Comparison of ENCODE assay signal across 8 cellular contexts in genomic region chr2:230411484-230412368, GRCh38. TPM values are rescaled to one million over a fixed set of nuclear protein-coding genes. Genes with fewer than 3 reads are reported as not detected.
DNase-seq lines count a peak whose midpoint lies in the region; ATAC-seq and TF ChIP-seq lines count a peak whose summit lies in the region.

No MANE protein-coding gene starts in this region.

- peak overlapping the region; percentile 100 for H3K4me3 Mint-ChIP-seq in CD8-positive, alpha-beta T cell

- no peaks in the 10 kb centered on the region for H3K9me3 ChIP-seq in CD8-positive, alpha-beta T cell (ENCODE audit: low read length)
- H3K9me3 ChIP-seq in Panc1 (ENCODE audit: control insufficient read depth, insufficient read depth, low read depth, low read length) (no peaks in the 10 kb centered on the region), neural cell (ENCODE audit: low read length) (no peaks in the 10 kb centered on the region), thoracic aorta (no peaks in the 10 kb centered on the region)

- no peaks in the 10 kb centered on the region for H3K36me3 ChIP-seq in CD8-positive, alpha-beta T cell (ENCODE audit: insufficient read depth, low read length)
- H3K36me3 ChIP-seq in Panc1 (ENCODE audit: control insufficient read depth, insufficient read depth, low read length) (no peaks in the 10 kb centered on the region), neural cell (ENCODE audit: insufficient read depth, low read length) (no peaks in the 10 kb centered on the region), thoracic aorta (no peaks in the 10 kb centered on the region)

- peak overlapping the region; percentile 100 for H3K27ac Mint-ChIP-seq in CD8-positive, alpha-beta T cell

- peaks cover 22% of the 10 kb centered on the region for H3K36me3 Mint-ChIP-seq in CD8-positive, alpha-beta T cell

- H3K9me3 Mint-ChIP-seq in CD8-positive, alpha-beta T cell: no peaks in the 10 kb centered on the region

- peak; percentile 67 for ATAC-seq in CD8-positive, alpha-beta T cell
- ATAC-seq in HG03378 (IDR thresholded peaks at IDR 0.05; ENCODE audit: unreplicated experiment): peak; percentile 45
- ATAC-seq in Panc1: peak; percentile 87
- peak; percentile 73 for ATAC-seq in thoracic aorta (ENCODE audit: insufficient number of reproducible peaks, low FRiP score, low read depth)

- peaks cover 81% of the 10 kb centered on the region for H3K4me1 Mint-ChIP-seq in CD8-positive, alpha-beta T cell (ENCODE audit: low read depth)

- TF ChIP-seq RAD21 in neural cell (conservative IDR thresholded peaks at IDR 0.05): no peak

- H3K79me2 ChIP-seq in neural cell (replicated peaks; ENCODE audit: insufficient read depth, low read length): no peaks in the 10 kb centered on the region

- in situ Hi-C loops in Panc1 (cut with HindIII; ENCODE audit: low pct_unique_long_range_greater_than_20kb, low sequenced_read_pairs): no loop called here

- intact Hi-C loops in CD8-positive, alpha-beta T cell (cut with DNase I, micrococcal nuclease): loop anchor here (2.0 to 10.0 kb wide), 8 partner anchors 36 to 1053 kb away; partner anchors contain the start of genes SP140L (in 2 of the 2), CAB39 (in 1 of the 2), NCL (in 1 of the 2) and SP140 (in 1 of the 2)
- intact Hi-C loops in Panc1 (cut with micrococcal nuclease; ENCODE audit: unreplicated experiment): no loop called here

- POLR2A ChIA-PET in CD8-positive, alpha-beta T cell (lab: Charles Lee): interaction anchor here (0.6 to 1.4 kb wide), 4 partner anchors 31 to 548 kb away, joined by 3 to 5 read pairs (median 3); partner anchors contain the start of gene SP140L
- POLR2A ChIA-PET in Panc1 (lab: Charles Lee): no interaction called here

- H4K20me1 ChIP-seq in neural cell (ENCODE audit: insufficient read depth): no peaks in the 10 kb centered on the region

- CTCF ChIA-PET in CD8-positive, alpha-beta T cell (lab: Charles Lee): interaction anchor here (1.8 kb wide), 1 partner anchor 160 kb away, joined by 3 read pairs; no protein-coding TSS in a partner anchor
- CTCF ChIA-PET in Panc1 (lab: Charles Lee): interaction anchor here (0.6 kb wide), 1 partner anchor 504 kb away, joined by 8 read pairs; no protein-coding TSS in a partner anchor

- H3K4me2 ChIP-seq in neural cell (ENCODE audit: low read length): peak overlapping the region; percentile 19

- peak overlapping the region; percentile 44 for H3K9ac ChIP-seq in neural cell (ENCODE audit: low read length)

- peaks cover 53% of the 10 kb centered on the region for H3K4me1 ChIP-seq in CD8-positive, alpha-beta T cell (ENCODE audit: insufficient read depth, low read length)
- H3K4me1 ChIP-seq in Panc1 (ENCODE audit: control insufficient read depth, insufficient read depth, low read length): peaks cover 7% of the 10 kb centered on the region
- H3K4me1 ChIP-seq in thoracic aorta (ENCODE audit: control insufficient read depth in 1 of 2, low read depth in 2 of 2): peaks cover 13 to 31% of the 10 kb centered on the region in 2 donors

- H3K27me3 Mint-ChIP-seq in CD8-positive, alpha-beta T cell (ENCODE audit: low read depth): no peaks in the 10 kb centered on the region

- H2AFZ ChIP-seq in neural cell (ENCODE audit: low read depth, low read length): no peak overlapping the region

- TF ChIP-seq EP300 in neural cell (conservative IDR thresholded peaks at IDR 0.05; ENCODE audit: poor library complexity, severe bottlenecking): no peak

- DNase-seq in CD8-positive, alpha-beta T cell: peak in 6 of 7 experiments; percentile 37 to 76 (median 53)
- DNase-seq in GM19240 (ENCODE audit: insufficient read length, low spot score) (peak; percentile 42), Panc1 (ENCODE audit: low read depth, low spot score) (no peak), activated gamma-delta T cell (lab: John Stamatoyannopoulos, UW) (peak; percentile 56), fibroblast of villous mesenchyme (ENCODE audit: low read depth) (peak; percentile 80), thoracic aorta (ENCODE audit: low spot score) (no peak)

- H3K9me2 ChIP-seq in neural cell (ENCODE audit: insufficient read depth, low read length): no peaks in the 10 kb centered on the region

- TF ChIP-seq CTCF in CD8-positive, alpha-beta T cell (IDR thresholded peaks at IDR 0.05): no peak
- TF ChIP-seq CTCF in Panc1 (IDR thresholded peaks at IDR 0.05) (no peak), fibroblast of villous mesenchyme (IDR thresholded peaks at IDR 0.05; ENCODE audit: insufficient read depth, low read depth, low read length) (no peak), neural cell (IDR thresholded peaks at IDR 0.05; ENCODE audit: poor library complexity, severe bottlenecking) (no peak), thoracic aorta (IDR thresholded peaks at IDR 0.05) (no peak)

- H3K4me3 ChIP-seq in CD8-positive, alpha-beta T cell (ENCODE audit: low read depth, low read length): peak overlapping the region; percentile 92
- H3K4me3 ChIP-seq in Panc1 (ENCODE audit: low read depth in 2 of 2, low read length in 2 of 2): peak overlapping the region; percentile 63 to 86
- H3K4me3 ChIP-seq in fibroblast of villous mesenchyme (ENCODE audit: low read depth, low read length): peak overlapping the region; percentile 63
- H3K4me3 ChIP-seq in neural cell (ENCODE audit: low read length): peak overlapping the region; percentile 72
- H3K4me3 ChIP-seq in thoracic aorta: peak overlapping the region; percentile 82

- H3K27ac ChIP-seq in CD8-positive, alpha-beta T cell (ENCODE audit: low read depth, low read length): peak overlapping the region; percentile 83
- H3K27ac ChIP-seq in Panc1 (ENCODE audit: low read length): peak overlapping the region; percentile 69
- H3K27ac ChIP-seq in neural cell (ENCODE audit: low read length): no peak overlapping the region
- H3K27ac ChIP-seq in thoracic aorta: peak overlapping the region; percentile 80 to 88

- H3F3A ChIP-seq in neural cell (ENCODE audit: insufficient read depth, low read length, poor library complexity, severe bottlenecking): no peaks in the 10 kb centered on the region

- BruUV-seq in Panc1 (replicated peaks; lab: Mats Ljungman, UMichigan): no TSS peak

- H3K27me3 ChIP-seq in CD8-positive, alpha-beta T cell (ENCODE audit: insufficient read depth, low read length): no peaks in the 10 kb centered on the region
- H3K27me3 ChIP-seq in Panc1 (ENCODE audit: control insufficient read depth, insufficient read depth, low read length): no peaks in the 10 kb centered on the region
- H3K27me3 ChIP-seq in neural cell (ENCODE audit: insufficient read depth, low read depth, low read length): peaks cover 19% of the 10 kb centered on the region
- H3K27me3 ChIP-seq in thoracic aorta (replicated peaks; ENCODE audit: insufficient read depth): no peaks in the 10 kb centered on the region

TF ChIP-seq in neural cell, 6 proteins besides CTCF, POLR2A, EP300 and RAD21:
- TF ChIP-seq REST (IDR thresholded peaks at IDR 0.05; ENCODE audit: borderline replicate concordance) (no peak), SMC3 (conservative IDR thresholded peaks at IDR 0.05; ENCODE audit: poor library complexity) (no peak), EZH2 (IDR thresholded peaks at IDR 0.05; ENCODE audit: borderline replicate concordance, insufficient read depth, low read length, poor library complexity, severe bottlenecking) (no peak), TAF1 (IDR thresholded peaks at IDR 0.05; ENCODE audit: low read depth) (no peak), MXI1 (conservative IDR thresholded peaks at IDR 0.05; ENCODE audit: poor library complexity, severe bottlenecking) (no peak), POLR2AphosphoS5 (IDR thresholded peaks at IDR 0.05) (no peak)

RNA-seq across cellular contexts. Expression of gene SP100, which starts 4.3 kb away (rescaled TPM):
- total RNA-seq in CD8-positive, alpha-beta T cell: 100 to 1,000 TPM; 218 to 240 TPM
- total RNA-seq in Panc1 (2021; ENCODE audit: unreplicated experiment) (27.2 TPM), fibroblast of villous mesenchyme (92.1 and 119 TPM in 2 replicates), thoracic aorta (100 to 1,000 TPM; 125 to 193 TPM)
- polyA plus RNA-seq in Panc1 (2012; ENCODE audit: insufficient read length): 18.1 TPM
- polyA plus RNA-seq in neural cell: not detected in 2 replicates
- polyA minus RNA-seq in neural cell: not detected in 2 replicates

Comparison
In these comparisons a context has a peak if more than half of its experiments do, and no peak if none do; other contexts are left out.
1. DNase-seq: peak in CD8-positive, alpha-beta T cell (6 of 7), GM19240 (single experiment), activated gamma-delta T cell (single experiment) and fibroblast of villous mesenchyme (single experiment); none in Panc1 (single experiment) and thoracic aorta (single experiment).
2. Peak in every context shown above with its lines, with median percentiles within 50 percentile points of each other: ATAC-seq and H3K4me3 ChIP-seq.